ENCODE assay signal across 8 cellular contexts in the genomic region with DNA sequence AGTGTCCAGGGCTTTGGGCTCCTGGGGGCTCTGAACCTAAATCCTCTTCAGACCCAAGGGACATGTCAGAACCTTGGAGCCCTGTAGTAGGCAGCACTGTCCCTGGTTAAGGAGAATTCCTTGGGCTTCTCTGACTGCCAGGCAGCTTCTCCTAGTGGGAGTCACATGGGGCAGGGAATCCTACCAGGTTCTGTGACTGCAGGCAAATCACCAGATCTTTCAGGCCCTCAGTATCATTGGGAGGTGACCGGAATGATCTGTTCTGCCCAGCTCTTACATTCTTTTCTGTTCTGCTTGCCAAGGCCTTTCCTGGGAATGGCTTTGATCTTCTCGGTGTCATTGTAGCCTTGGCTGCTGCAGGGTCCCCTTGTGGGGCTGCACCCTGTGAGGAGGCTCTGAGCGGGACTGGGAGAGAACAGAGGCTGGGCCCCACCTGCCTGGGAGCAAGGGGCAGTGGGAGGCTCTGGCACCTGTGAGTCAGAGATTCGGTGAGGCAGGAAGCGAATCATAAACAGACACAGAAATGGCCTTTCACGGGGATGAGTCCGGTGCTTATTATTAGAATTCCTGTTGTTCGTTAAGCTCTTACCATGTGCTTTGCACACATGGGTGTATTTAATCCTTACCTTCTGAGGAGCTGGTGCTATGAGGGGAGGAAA. TPM values are rescaled to one million over a fixed set of nuclear protein-coding genes. Genes with fewer than 3 reads are reported as not detected.
DNase-seq lines count a peak whose midpoint lies in the region; ATAC-seq, FAIRE-seq and TF ChIP-seq lines count a peak whose summit lies in the region.

No MANE protein-coding gene starts in this region.

- DNase-seq in SW 1271 (lab: John Stamatoyannopoulos, UW) (peak; percentile 33 to 37), progenitor cell of endocrine pancreas (ENCODE audit: low spot score, unreplicated experiment) (no peak), kidney (no peak), NCI-H446 (lab: John Stamatoyannopoulos, UW) (no peak), BE2C (no peak)

- H3K4me2 ChIP-seq in DOHH2 (ENCODE audit: low read length) = peak overlapping the region; percentile 27; the same call in 1 of the 2 replicates

- H3K4me3 ChIP-seq in DOHH2 (ENCODE audit: low read length) = no peak overlapping the region
- H3K4me3 ChIP-seq in kidney (ENCODE audit: low read length in 2 of 2) = no peak overlapping the region
- H3K4me3 ChIP-seq in BE2C (ENCODE audit: low read depth, low read length) = no peak overlapping the region

- H3K9me3 ChIP-seq in DOHH2 (ENCODE audit: control insufficient read depth, insufficient read depth, low read length) (no peaks in the 10 kb centered on the region), kidney (ENCODE audit: control insufficient read depth in 1 of 2, low read length in 2 of 2) (no peaks in the 10 kb centered on the region), BE2C (no peaks in the 10 kb centered on the region)

- no peaks in the 10 kb centered on the region for H3K27me3 Mint-ChIP-seq in progenitor cell of endocrine pancreas

- peaks cover 29% of the 10 kb centered on the region for H3K4me1 ChIP-seq in DOHH2 (ENCODE audit: control insufficient read depth, low read length)
- H3K4me1 ChIP-seq in kidney (ENCODE audit: control insufficient read depth in 1 of 2, insufficient read depth in 1 of 2, low read depth in 1 of 2, low read length in 2 of 2) = peaks cover 10 to 12% of the 10 kb centered on the region in 2 donors
- no peaks in the 10 kb centered on the region; the same call in 1 of the 2 replicates for H3K4me1 ChIP-seq in BE2C

- intact Hi-C loops in kidney (cut with DNase I) = no loop called here

- H3K79me2 ChIP-seq in DOHH2 (ENCODE audit: control insufficient read depth, low read length) = peaks cover under 1% of the 10 kb centered on the region; the same call in 1 of the 2 replicates

- H3K27me3 ChIP-seq in DOHH2 (ENCODE audit: control insufficient read depth, low read length) (no peaks in the 10 kb centered on the region), BE2C (no peaks in the 10 kb centered on the region)

- H3K4me1 Mint-ChIP-seq in progenitor cell of endocrine pancreas (ENCODE audit: low read depth) = no peaks in the 10 kb centered on the region

- 0 out of 2 replicates have a peak, but pooled peaks cover 3% of the 10 kb centered on the region for H3F3A ChIP-seq in DOHH2 (ENCODE audit: control insufficient read depth, insufficient read depth)

- H3K36me3 Mint-ChIP-seq in progenitor cell of endocrine pancreas (ENCODE audit: insufficient read depth) = peaks cover 10% of the 10 kb centered on the region

- ATAC-seq in esophagus mucosa = peak; percentile 35
- ATAC-seq in GM18498 (IDR thresholded peaks at IDR 0.05; ENCODE audit: unreplicated experiment) = no peak

- H3K36me3 ChIP-seq in DOHH2 (ENCODE audit: control insufficient read depth, low read length) = peaks cover 43% of the 10 kb centered on the region
- H3K36me3 ChIP-seq in kidney (ENCODE audit: control insufficient read depth in 1 of 2, insufficient read depth in 2 of 2, low read length in 2 of 2) = peaks cover 9 to 10% of the 10 kb centered on the region in 2 donors
- peaks cover 15% of the 10 kb centered on the region for H3K36me3 ChIP-seq in BE2C

- TF ChIP-seq CTCF in DOHH2 (IDR thresholded peaks at IDR 0.05; ENCODE audit: low read depth, low read length, poor library complexity, severe bottlenecking) (no peak), progenitor cell of endocrine pancreas (IDR thresholded peaks at IDR 0.05; ENCODE audit: unreplicated experiment) (no peak), kidney (IDR thresholded peaks at IDR 0.05; ENCODE audit: borderline replicate concordance, extremely low read depth, insufficient read depth) (no peak), BE2C (IDR thresholded peaks at IDR 0.05; ENCODE audit: low read depth, low read length) (no peak)

- no peak overlapping the region for H3K9ac ChIP-seq in kidney (ENCODE audit: low read length in 2 of 2)

- H3K27ac ChIP-seq in DOHH2 (ENCODE audit: low read depth, low read length) = no peak overlapping the region
- H3K27ac ChIP-seq in kidney (ENCODE audit: low read depth in 2 of 2, low read length in 2 of 2) = peak overlapping the region in 1 of 2 donors; percentile 56

- no peak overlapping the region for H3K4me3 Mint-ChIP-seq in progenitor cell of endocrine pancreas (ENCODE audit: low read depth)

- no peaks in the 10 kb centered on the region for H4K20me1 ChIP-seq in DOHH2 (ENCODE audit: control insufficient read depth, insufficient read depth, low read depth, low read length)

- no peak for FAIRE-seq in kidney (lab: Jason Lieb, UNC)

- peak overlapping the region; percentile 80 for H3K27ac Mint-ChIP-seq in progenitor cell of endocrine pancreas

- no peaks in the 10 kb centered on the region for H3K9me3 Mint-ChIP-seq in progenitor cell of endocrine pancreas (ENCODE audit: low read depth)

- H3K9me2 ChIP-seq in DOHH2 (replicated peaks; ENCODE audit: control insufficient read depth, low read length) = no peaks in the 10 kb centered on the region

RNA-seq across cellular contexts. Expression of a gene that starts 14.1 kb away (rescaled TPM):
- 6.8 TPM for total RNA-seq in esophagus mucosa
- 20.4 and 22.0 TPM in 2 replicates for total RNA-seq in progenitor cell of endocrine pancreas
- total RNA-seq in kidney = 20.3 TPM
- 5.6 TPM for polyA plus RNA-seq in kidney (ENCODE audit: insufficient read depth, low read depth, low replicate concordance)
- 3.6 TPM for polyA plus RNA-seq in BE2C (2012; ENCODE audit: insufficient read depth, insufficient read length, low read depth)

RNA-seq across cellular contexts. Expression of a gene that starts 59.6 kb away (rescaled TPM):
- total RNA-seq in esophagus mucosa (113 TPM), progenitor cell of endocrine pancreas (134 and 141 TPM in 2 replicates), kidney (166 TPM)
- 194 TPM for polyA plus RNA-seq in kidney (ENCODE audit: insufficient read depth, low read depth, low replicate concordance)
- polyA plus RNA-seq in BE2C (2012; ENCODE audit: insufficient read depth, insufficient read length, low read depth) = 60.8 TPM

Comparison
In these comparisons a context has a peak if more than half of its experiments do, and no peak if none do; other contexts are left out.
1. DNase-seq: peak in SW 1271 (2 of 2); none in progenitor cell of endocrine pancreas (single experiment), kidney (single experiment), NCI-H446 (0 of 2) and BE2C (single experiment).